1 cellular context compared by ENCODE assay signal in the genomic region with DNA sequence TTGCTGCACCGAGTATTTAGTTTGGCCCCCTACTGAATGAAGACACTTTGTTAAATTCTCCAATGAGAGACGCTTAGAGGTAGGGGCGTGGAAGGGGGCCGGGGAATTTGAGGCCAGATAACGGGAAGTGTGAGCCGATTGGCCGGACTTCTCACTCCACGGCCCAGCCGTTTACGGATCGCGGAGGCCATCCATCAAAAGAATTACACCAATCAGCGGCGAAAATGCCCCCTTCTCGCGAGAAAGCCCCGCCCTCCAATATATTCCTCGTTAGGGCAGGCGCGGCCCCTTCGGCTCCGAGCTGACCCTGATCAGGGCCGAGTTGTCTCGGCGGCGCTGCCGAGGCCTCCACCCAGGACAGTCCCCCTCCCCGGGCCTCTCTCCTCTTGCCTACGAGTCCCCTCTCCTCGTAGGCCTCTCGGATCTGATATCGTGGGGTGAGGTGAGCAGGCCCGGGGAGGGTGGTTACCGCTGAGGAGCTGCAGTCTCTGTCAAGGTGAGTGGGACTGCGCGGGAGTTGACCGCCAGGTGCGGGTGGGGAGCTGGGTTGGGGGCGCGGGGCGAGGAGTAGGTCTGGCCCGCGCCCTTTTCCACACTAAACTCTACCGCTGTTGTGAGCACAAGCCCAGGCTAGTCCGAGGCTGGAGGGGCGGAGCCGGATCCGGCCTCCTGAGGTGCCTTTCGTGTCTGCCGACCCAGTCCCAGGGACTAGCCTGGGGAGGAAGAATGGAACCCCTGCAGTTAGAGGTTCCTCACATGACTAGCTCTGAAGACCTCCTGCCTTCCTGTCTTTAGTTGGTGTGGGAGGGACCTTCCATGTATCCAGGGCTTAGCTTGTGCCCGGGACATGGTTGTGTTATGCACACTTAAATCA.
A peak's percentile ranks its signal among the peaks of the same experiment; 100 is the strongest.
TF ChIP-seq lines count a peak whose summit lies in the region.

TSS of gene CCNG1 (plus strand) at position 287 of the 874 bp plus-strand sequence. CDS start 1,662 bp downstream, outside the sequence.

TF ChIP-seq in HepG2, 621 proteins besides CTCF, POLR2A, EP300 and RAD21 (continued from another document and continues in another):
- TF ChIP-seq DNMT3B (CRISPR knock-in tag; conservative IDR thresholded peaks at IDR 0.05) (no peak), NBN (conservative IDR thresholded peaks at IDR 0.05) (no peak), SRSF1 (optimal IDR thresholded peaks at IDR 0.05; ENCODE audit: low read depth, low read length) (peak; percentile 44), ZNF180 (CRISPR knock-in tag; IDR thresholded peaks at IDR 0.05; ENCODE audit: borderline replicate concordance, low read depth) (no peak), TGIF2 (CRISPR knock-in tag; IDR thresholded peaks at IDR 0.05) (no peak), MXD1 (CRISPR knock-in tag; IDR thresholded peaks at IDR 0.05) (peak; percentile 53; the same call in 1 of the 2 replicates), ARID3A (IDR thresholded peaks at IDR 0.05; ENCODE audit: low read depth, low read length) (peak; percentile 43; the same call in 1 of the 2 replicates), HDAC2 (CRISPR knock-in tag; IDR thresholded peaks at IDR 0.05) (peak; percentile 32; the same call in 1 of the 2 replicates), YEATS2 (CRISPR knock-in tag; IDR thresholded peaks at IDR 0.05; ENCODE audit: borderline replicate concordance) (peak; percentile 75), ZNF263 (CRISPR knock-in tag; IDR thresholded peaks at IDR 0.05) (no peak), FOXJ3 (CRISPR knock-in tag; IDR thresholded peaks at IDR 0.05; ENCODE audit: borderline replicate concordance) (no peak; the same call in 1 of the 2 replicates), ZNF552 (CRISPR knock-in tag; IDR thresholded peaks at IDR 0.05; ENCODE audit: borderline replicate concordance) (peak; percentile 78; the same call in 1 of the 2 replicates), ZNF501 (CRISPR knock-in tag; IDR thresholded peaks at IDR 0.05) (peak; percentile 87; the same call in 1 of the 2 replicates), RBFOX2 (IDR thresholded peaks at IDR 0.05; ENCODE audit: low read depth, low read length) (peak; percentile 98), BORCS8-MEF2B (CRISPR knock-in tag; IDR thresholded peaks at IDR 0.05) (peak; percentile 85), HOXA5 (CRISPR knock-in tag; IDR thresholded peaks at IDR 0.05) (peak; percentile 73; the same call in 1 of the 2 replicates), REPIN1 (CRISPR knock-in tag; IDR thresholded peaks at IDR 0.05; ENCODE audit: borderline replicate concordance, low read depth) (peak; percentile 59), GABPB1 (CRISPR knock-in tag; IDR thresholded peaks at IDR 0.05) (peak; percentile 76), ZNF670 (CRISPR knock-in tag; IDR thresholded peaks at IDR 0.05; ENCODE audit: borderline replicate concordance) (peak; percentile 43; the same call in 1 of the 2 replicates), POLR2AphosphoS5 (IDR thresholded peaks at IDR 0.05; ENCODE audit: low read depth, low read length) (peak; percentile 96), NFIC (IDR thresholded peaks at IDR 0.05; ENCODE audit: low read length) (peak; percentile 52), ZNF660 (CRISPR knock-in tag; IDR thresholded peaks at IDR 0.05; ENCODE audit: borderline replicate concordance, low read depth) (no peak), DR1 (CRISPR knock-in tag; IDR thresholded peaks at IDR 0.05) (peak; percentile 99), MED1 (CRISPR knock-in tag; IDR thresholded peaks at IDR 0.05) (0 out of 2 replicates have a peak, but pooled peaks have one; percentile 1), ZNF619 (CRISPR knock-in tag; IDR thresholded peaks at IDR 0.05) (0 out of 2 replicates have a peak, but pooled peaks have one; percentile 47), CSRNP1 (CRISPR knock-in tag; IDR thresholded peaks at IDR 0.05) (no peak), ZNF564 (CRISPR knock-in tag; IDR thresholded peaks at IDR 0.05) (no peak), ZBTB38 (CRISPR knock-in tag; IDR thresholded peaks at IDR 0.05) (no peak), ZZZ3 (CRISPR knock-in tag; IDR thresholded peaks at IDR 0.05; ENCODE audit: borderline replicate concordance) (no peak; the same call in 1 of the 2 replicates), ZMAT3 (CRISPR knock-in tag; conservative IDR thresholded peaks at IDR 0.05) (0 out of 2 replicates have a peak, but pooled peaks have one; percentile 65), MAFF (IDR thresholded peaks at IDR 0.05; ENCODE audit: low read depth, low read length) (no peak), NR2F2 (IDR thresholded peaks at IDR 0.05; ENCODE audit: borderline replicate concordance, low read depth) (peak; percentile 40; the same call in 1 of the 2 replicates), HNF1B (CRISPR knock-in tag; IDR thresholded peaks at IDR 0.05) (peak; percentile 47; the same call in 1 of the 2 replicates), ZNF382 (CRISPR knock-in tag; IDR thresholded peaks at IDR 0.05; ENCODE audit: borderline replicate concordance) (no peak), ZNF512 (CRISPR knock-in tag; IDR thresholded peaks at IDR 0.05) (no peak), PCBP2 (optimal IDR thresholded peaks at IDR 0.05; ENCODE audit: low read depth, low read length, poor library complexity, severe bottlenecking) (no peak)
- TF ChIP-seq, protein P1, sequence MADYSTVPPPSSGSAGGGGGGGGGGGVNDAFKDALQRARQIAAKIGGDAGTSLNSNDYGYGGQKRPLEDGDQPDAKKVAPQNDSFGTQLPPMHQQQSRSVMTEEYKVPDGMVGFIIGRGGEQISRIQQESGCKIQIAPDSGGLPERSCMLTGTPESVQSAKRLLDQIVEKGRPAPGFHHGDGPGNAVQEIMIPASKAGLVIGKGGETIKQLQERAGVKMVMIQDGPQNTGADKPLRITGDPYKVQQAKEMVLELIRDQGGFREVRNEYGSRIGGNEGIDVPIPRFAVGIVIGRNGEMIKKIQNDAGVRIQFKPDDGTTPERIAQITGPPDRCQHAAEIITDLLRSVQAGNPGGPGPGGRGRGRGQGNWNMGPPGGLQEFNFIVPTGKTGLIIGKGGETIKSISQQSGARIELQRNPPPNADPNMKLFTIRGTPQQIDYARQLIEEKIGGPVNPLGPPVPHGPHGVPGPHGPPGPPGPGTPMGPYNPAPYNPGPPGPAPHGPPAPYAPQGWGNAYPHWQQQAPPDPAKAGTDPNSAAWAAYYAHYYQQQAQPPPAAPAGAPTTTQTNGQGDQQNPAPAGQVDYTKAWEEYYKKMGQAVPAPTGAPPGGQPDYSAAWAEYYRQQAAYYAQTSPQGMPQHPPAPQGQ (CRISPR knock-in tag; IDR thresholded peaks at IDR 0.05; ENCODE audit: borderline replicate concordance) = no peak
- TF ChIP-seq, protein P2, sequence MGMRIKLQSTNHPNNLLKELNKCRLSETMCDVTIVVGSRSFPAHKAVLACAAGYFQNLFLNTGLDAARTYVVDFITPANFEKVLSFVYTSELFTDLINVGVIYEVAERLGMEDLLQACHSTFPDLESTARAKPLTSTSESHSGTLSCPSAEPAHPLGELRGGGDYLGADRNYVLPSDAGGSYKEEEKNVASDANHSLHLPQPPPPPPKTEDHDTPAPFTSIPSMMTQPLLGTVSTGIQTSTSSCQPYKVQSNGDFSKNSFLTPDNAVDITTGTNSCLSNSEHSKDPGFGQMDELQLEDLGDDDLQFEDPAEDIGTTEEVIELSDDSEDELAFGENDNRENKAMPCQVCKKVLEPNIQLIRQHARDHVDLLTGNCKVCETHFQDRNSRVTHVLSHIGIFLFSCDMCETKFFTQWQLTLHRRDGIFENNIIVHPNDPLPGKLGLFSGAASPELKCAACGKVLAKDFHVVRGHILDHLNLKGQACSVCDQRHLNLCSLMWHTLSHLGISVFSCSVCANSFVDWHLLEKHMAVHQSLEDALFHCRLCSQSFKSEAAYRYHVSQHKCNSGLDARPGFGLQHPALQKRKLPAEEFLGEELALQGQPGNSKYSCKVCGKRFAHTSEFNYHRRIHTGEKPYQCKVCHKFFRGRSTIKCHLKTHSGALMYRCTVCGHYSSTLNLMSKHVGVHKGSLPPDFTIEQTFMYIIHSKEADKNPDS (CRISPR knock-in tag; IDR thresholded peaks at IDR 0.05) = no peak
- TF ChIP-seq, protein P3, sequence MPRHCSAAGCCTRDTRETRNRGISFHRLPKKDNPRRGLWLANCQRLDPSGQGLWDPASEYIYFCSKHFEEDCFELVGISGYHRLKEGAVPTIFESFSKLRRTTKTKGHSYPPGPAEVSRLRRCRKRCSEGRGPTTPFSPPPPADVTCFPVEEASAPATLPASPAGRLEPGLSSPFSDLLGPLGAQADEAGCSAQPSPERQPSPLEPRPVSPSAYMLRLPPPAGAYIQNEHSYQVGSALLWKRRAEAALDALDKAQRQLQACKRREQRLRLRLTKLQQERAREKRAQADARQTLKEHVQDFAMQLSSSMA (CRISPR knock-in tag; IDR thresholded peaks at IDR 0.05) = peak; percentile 82; the same call in 1 of the 2 replicates
- TF ChIP-seq, protein P4, sequence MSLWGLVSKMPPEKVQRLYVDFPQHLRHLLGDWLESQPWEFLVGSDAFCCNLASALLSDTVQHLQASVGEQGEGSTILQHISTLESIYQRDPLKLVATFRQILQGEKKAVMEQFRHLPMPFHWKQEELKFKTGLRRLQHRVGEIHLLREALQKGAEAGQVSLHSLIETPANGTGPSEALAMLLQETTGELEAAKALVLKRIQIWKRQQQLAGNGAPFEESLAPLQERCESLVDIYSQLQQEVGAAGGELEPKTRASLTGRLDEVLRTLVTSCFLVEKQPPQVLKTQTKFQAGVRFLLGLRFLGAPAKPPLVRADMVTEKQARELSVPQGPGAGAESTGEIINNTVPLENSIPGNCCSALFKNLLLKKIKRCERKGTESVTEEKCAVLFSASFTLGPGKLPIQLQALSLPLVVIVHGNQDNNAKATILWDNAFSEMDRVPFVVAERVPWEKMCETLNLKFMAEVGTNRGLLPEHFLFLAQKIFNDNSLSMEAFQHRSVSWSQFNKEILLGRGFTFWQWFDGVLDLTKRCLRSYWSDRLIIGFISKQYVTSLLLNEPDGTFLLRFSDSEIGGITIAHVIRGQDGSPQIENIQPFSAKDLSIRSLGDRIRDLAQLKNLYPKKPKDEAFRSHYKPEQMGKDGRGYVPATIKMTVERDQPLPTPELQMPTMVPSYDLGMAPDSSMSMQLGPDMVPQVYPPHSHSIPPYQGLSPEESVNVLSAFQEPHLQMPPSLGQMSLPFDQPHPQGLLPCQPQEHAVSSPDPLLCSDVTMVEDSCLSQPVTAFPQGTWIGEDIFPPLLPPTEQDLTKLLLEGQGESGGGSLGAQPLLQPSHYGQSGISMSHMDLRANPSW (CRISPR knock-in tag; IDR thresholded peaks at IDR 0.05; ENCODE audit: borderline replicate concordance) = no peak; the same call in 1 of the 2 replicates
- TF ChIP-seq, protein P5, sequence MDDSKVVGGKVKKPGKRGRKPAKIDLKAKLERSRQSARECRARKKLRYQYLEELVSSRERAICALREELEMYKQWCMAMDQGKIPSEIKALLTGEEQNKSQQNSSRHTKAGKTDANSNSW (CRISPR knock-in tag; IDR thresholded peaks at IDR 0.05; ENCODE audit: borderline replicate concordance) = no peak
- TF ChIP-seq, protein P6, sequence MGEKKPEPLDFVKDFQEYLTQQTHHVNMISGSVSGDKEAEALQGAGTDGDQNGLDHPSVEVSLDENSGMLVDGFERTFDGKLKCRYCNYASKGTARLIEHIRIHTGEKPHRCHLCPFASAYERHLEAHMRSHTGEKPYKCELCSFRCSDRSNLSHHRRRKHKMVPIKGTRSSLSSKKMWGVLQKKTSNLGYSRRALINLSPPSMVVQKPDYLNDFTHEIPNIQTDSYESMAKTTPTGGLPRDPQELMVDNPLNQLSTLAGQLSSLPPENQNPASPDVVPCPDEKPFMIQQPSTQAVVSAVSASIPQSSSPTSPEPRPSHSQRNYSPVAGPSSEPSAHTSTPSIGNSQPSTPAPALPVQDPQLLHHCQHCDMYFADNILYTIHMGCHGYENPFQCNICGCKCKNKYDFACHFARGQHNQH (CRISPR knock-in tag; IDR thresholded peaks at IDR 0.05) = peak; percentile 84
